ENCODE assay signal across 15 cellular contexts in genomic region chr6:20816126-20816525, GRCh38.
A peak's percentile ranks its signal among the peaks of the same experiment; 100 is the strongest.
DNase-seq lines count a peak whose midpoint lies in the region; ATAC-seq and TF ChIP-seq lines count a peak whose summit lies in the region.
"Had no signal": no experiment of that assay in that cellular context is flagged by ENCODE, and none has a peak within 500 bp of the region (broad histone marks: within the 10 kb centered on the region; RNA-seq: fewer than 3 reads in every experiment).

No MANE protein-coding gene starts in this region.

- peaks cover 3% of the 10 kb centered on the region for H3K4me1 Mint-ChIP-seq in activated CD8-positive, alpha-beta memory T cell treated with anti-CD3 and anti-CD28 coated beads, Interleukin-2, amount 10 ng/mL, durations not matched to agents 7 days and 5 days
- H3K4me1 Mint-ChIP-seq: IgD-negative memory B cell had no signal

- CTCF ChIA-PET in activated CD8-positive, alpha-beta memory T cell treated with anti-CD3 and anti-CD28 coated beads, Interleukin-2, amount 10 ng/mL, durations not matched to agents 7 days and 5 days (lab: Charles Lee), result no interaction called here

- no peak overlapping the region for H3K4me3 Mint-ChIP-seq in activated CD8-positive, alpha-beta memory T cell treated with anti-CD3 and anti-CD28 coated beads, Interleukin-2, amount 10 ng/mL, durations not matched to agents 7 days and 5 days
- H3K4me3 Mint-ChIP-seq: CD4-positive, CD25-positive, alpha-beta regulatory T cell; CD8-positive, alpha-beta memory T cell; H9 had no signal

- H3K27me3 Mint-ChIP-seq in activated CD8-positive, alpha-beta memory T cell treated with anti-CD3 and anti-CD28 coated beads, Interleukin-2, amount 10 ng/mL, durations not matched to agents 7 days and 5 days, result no peaks in the 10 kb centered on the region
- H3K27me3 Mint-ChIP-seq: CD4-positive, CD25-positive, alpha-beta regulatory T cell; CD8-positive, alpha-beta memory T cell; IgD-negative memory B cell had no signal

- no peak for TF ChIP-seq POLR2A in gastroesophageal sphincter (IDR thresholded peaks at IDR 0.05)

- peak overlapping the region; percentile 4 for H3K27ac ChIP-seq in iPS-18a (ENCODE audit: low read length)
- H3K27ac ChIP-seq in aorta (ENCODE audit: low read depth in 1 of 2, low read length in 2 of 2), result no peak overlapping the region
- no peak overlapping the region for H3K27ac ChIP-seq in gastroesophageal sphincter

- H3K9ac ChIP-seq in iPS-18a (ENCODE audit: low read length), result no peak overlapping the region

- H3K4me1 ChIP-seq in iPS-18a (ENCODE audit: control insufficient read depth, low read depth, low read length), result peaks cover 15% of the 10 kb centered on the region
- H3K4me1 ChIP-seq in aorta (ENCODE audit: control insufficient read depth in 1 of 2, insufficient read depth in 2 of 2, low read length in 2 of 2), result no peaks in the 10 kb centered on the region
- peaks cover 0 to 4% (median 0%) of the 10 kb centered on the region in 3 donors for H3K4me1 ChIP-seq in gastroesophageal sphincter

- no CpG with 5 or more reads among the region's 1 CpG for WGBS in aorta, 2 donors
- WGBS in gastroesophageal sphincter (ENCODE audit: low coverage in 1 of 2), 2 donors, result no CpG with 5 or more reads among the region's 1 CpG

- TF ChIP-seq EP300 in gastroesophageal sphincter (IDR thresholded peaks at IDR 0.05), result no peak

- no peak for TF ChIP-seq CTCF in gastroesophageal sphincter (IDR thresholded peaks at IDR 0.05)

- H3K36me3 ChIP-seq in iPS-18a (ENCODE audit: control insufficient read depth, low read depth, low read length), result no peaks in the 10 kb centered on the region
- H3K36me3 ChIP-seq in aorta (ENCODE audit: control insufficient read depth in 1 of 2, insufficient read depth in 2 of 2, low read length in 1 of 2), result no peaks in the 10 kb centered on the region
- H3K36me3 ChIP-seq in gastroesophageal sphincter, result no peaks in the 10 kb centered on the region
- H3K36me3 ChIP-seq: BE2C had no signal

- no peak for ATAC-seq in activated CD8-positive, alpha-beta memory T cell treated with anti-CD3 and anti-CD28 coated beads, Interleukin-2, amount 10 ng/mL, durations not matched to agents 7 days and 5 days
- ATAC-seq in aorta (ENCODE audit: low FRiP score) (no peak), gastroesophageal sphincter (no peak)
- ATAC-seq: HepG2 had no signal

- no peaks in the 10 kb centered on the region for H3K9me3 ChIP-seq in iPS-18a (ENCODE audit: control insufficient read depth, low read depth, low read length)
- H3K9me3 ChIP-seq in aorta (ENCODE audit: control insufficient read depth, low read length), result no peaks in the 10 kb centered on the region
- H3K9me3 ChIP-seq in gastroesophageal sphincter, result peaks cover 0 to 5% (median 0%) of the 10 kb centered on the region in 3 donors
- H3K9me3 ChIP-seq: BE2C had no signal

- intact Hi-C loops in aorta (cut with DNase I), result no loop called here

- DNase-seq in COLO829 (ENCODE audit: low spot score) (peak; percentile 63), OCI-M1 (lab: John Stamatoyannopoulos, UW) (peak; percentile 31), pons (ENCODE audit: low spot score) (peak; percentile 63), aorta (no peak)
- no peak for DNase-seq in activated CD8-positive, alpha-beta memory T cell treated with anti-CD3 and anti-CD28 coated beads, Interleukin-2, amount 10 ng/mL, durations not matched to agents 7 days and 5 days
- DNase-seq: BE2C; C1 segment of cervical spinal cord; Caco-2; CD4-positive, CD25-positive, alpha-beta regulatory T cell; CD8-positive, alpha-beta memory T cell; H9 had no signal

- peaks cover 7% of the 10 kb centered on the region for H3K9me3 Mint-ChIP-seq in activated CD8-positive, alpha-beta memory T cell treated with anti-CD3 and anti-CD28 coated beads, Interleukin-2, amount 10 ng/mL, durations not matched to agents 7 days and 5 days (ENCODE audit: low read depth)
- H3K9me3 Mint-ChIP-seq: H9 had no signal

- H3K27me3 ChIP-seq in iPS-18a (ENCODE audit: control insufficient read depth, insufficient read depth, low read length), result no peaks in the 10 kb centered on the region
- H3K27me3 ChIP-seq in aorta (ENCODE audit: control insufficient read depth in 1 of 2, insufficient read depth in 2 of 2, low read length in 1 of 2), result no peaks in the 10 kb centered on the region
- no peaks in the 10 kb centered on the region for H3K27me3 ChIP-seq in gastroesophageal sphincter
- H3K27me3 ChIP-seq: BE2C had no signal

- H3K27ac Mint-ChIP-seq in activated CD8-positive, alpha-beta memory T cell treated with anti-CD3 and anti-CD28 coated beads, Interleukin-2, amount 10 ng/mL, durations not matched to agents 7 days and 5 days, result no peak overlapping the region
- H3K27ac Mint-ChIP-seq: CD4-positive, CD25-positive, alpha-beta regulatory T cell; H9; IgD-negative memory B cell had no signal

- H3K36me3 Mint-ChIP-seq in activated CD8-positive, alpha-beta memory T cell treated with anti-CD3 and anti-CD28 coated beads, Interleukin-2, amount 10 ng/mL, durations not matched to agents 7 days and 5 days, result peaks cover 25% of the 10 kb centered on the region

- H3K4me3 ChIP-seq in iPS-18a (ENCODE audit: low read length) (no peak overlapping the region), aorta (ENCODE audit: low read length in 2 of 2) (no peak overlapping the region), gastroesophageal sphincter (no peak overlapping the region)

Comparison
In these comparisons a context has a peak if more than half of its experiments do, and no peak if none do; other contexts are left out.
1. DNase-seq: peak in COLO829 (single experiment), OCI-M1 (single experiment) and pons (single experiment); none in activated CD8-positive, alpha-beta memory T cell treated with anti-CD3 and anti-CD28 coated beads, Interleukin-2, amount 10 ng/mL, durations not matched to agents 7 days and 5 days (single experiment) and aorta (0 of 2).